ENCODE assay signal across 9 cellular contexts in the genomic region with DNA sequence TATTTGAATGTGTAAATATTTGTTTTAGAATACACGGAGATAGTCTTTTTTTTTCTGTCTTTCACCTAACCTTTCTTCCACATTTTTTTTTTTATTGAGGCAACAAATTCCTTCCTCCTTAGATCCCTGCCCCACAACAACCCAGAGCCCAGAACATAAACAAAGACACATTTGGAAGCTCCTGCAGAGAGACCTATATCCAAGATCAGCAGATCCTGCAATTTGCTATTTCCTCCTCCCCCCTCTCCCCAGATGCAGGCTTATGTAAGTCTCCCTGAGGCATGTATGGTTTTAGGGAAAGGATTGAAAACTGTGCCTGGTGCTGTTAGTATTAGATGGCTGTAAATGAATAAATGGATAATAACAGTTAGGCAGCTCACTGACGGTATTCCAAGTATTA.
DNase-seq lines count a peak whose midpoint lies in the region; TF ChIP-seq lines count a peak whose summit lies in the region.
"Had no signal": no experiment of that assay in that cellular context is flagged by ENCODE, and none has a peak within 500 bp of the region (broad histone marks: within the 10 kb centered on the region; RNA-seq: fewer than 3 reads in every experiment).

No MANE protein-coding gene starts in this region.

- no peak overlapping the region for H2BK120ac ChIP-seq in trophoblast cell (ENCODE audit: insufficient read depth, low read length, poor library complexity)

- no peak overlapping the region for H3K4me2 ChIP-seq in trophoblast cell (ENCODE audit: low read length)

- H3K18ac ChIP-seq in trophoblast cell (ENCODE audit: low read length): no peak overlapping the region

- no peaks in the 10 kb centered on the region for H3K27me3 ChIP-seq in esophagus squamous epithelium
- H3K27me3 ChIP-seq in trophoblast cell (ENCODE audit: insufficient read depth, low read length): no peaks in the 10 kb centered on the region
- H3K27me3 ChIP-seq: adrenal gland had no signal

- H2BK5ac ChIP-seq in trophoblast cell (ENCODE audit: low read depth, low read length, poor library complexity): no peak overlapping the region

- H2BK12ac ChIP-seq in trophoblast cell (ENCODE audit: low read length): no peak overlapping the region

- H3K27ac ChIP-seq in esophagus squamous epithelium (peak overlapping the region in 3 of 4 donors; percentile 51 to 81 (median 74)), trophoblast cell (ENCODE audit: low read depth, low read length) (peak overlapping the region; percentile 76)

- no peak overlapping the region for H2AK5ac ChIP-seq in trophoblast cell (ENCODE audit: low read length)

- H3K9me3 ChIP-seq in esophagus squamous epithelium (no peaks in the 10 kb centered on the region), trophoblast cell (ENCODE audit: insufficient read depth, low read depth, low read length) (no peaks in the 10 kb centered on the region)
- H3K9me3 ChIP-seq: adrenal gland had no signal

- no peak overlapping the region for H4K8ac ChIP-seq in trophoblast cell (ENCODE audit: low read depth, low read length)

- H3K79me1 ChIP-seq in trophoblast cell (ENCODE audit: low read length): peaks cover 17% of the 10 kb centered on the region

- TF ChIP-seq POLR2A in esophagus squamous epithelium (IDR thresholded peaks at IDR 0.05): no peak

- H3K23ac ChIP-seq in trophoblast cell (ENCODE audit: low read length): no peak overlapping the region

- intact Hi-C loops in esophagus squamous epithelium (cut with DNase I): no loop called here

- DNase-seq in ELF-1 (ENCODE audit: low read depth, low spot score) (peak; percentile 80), NCI-H82 (lab: John Stamatoyannopoulos, UW) (peak; percentile 57), esophagus squamous epithelium (lab: John Stamatoyannopoulos, UW) (no peak), trophoblast cell (peak in 1 of 2 donors; percentile 15), HK-2 (ENCODE audit: unreplicated experiment) (no peak), NCI-H1694 (lab: John Stamatoyannopoulos, UW) (no peak), activated gamma-delta T cell treated with Interleukin-2 at 50 U/mL for 16 hours (no peak)
- DNase-seq in effector CD8-positive, alpha-beta T cell (lab: John Stamatoyannopoulos, UW): no peak
- DNase-seq: adrenal gland had no signal

- H3K14ac ChIP-seq in trophoblast cell (ENCODE audit: low read length): no peak overlapping the region

- no peaks in the 10 kb centered on the region for H3K36me3 ChIP-seq in esophagus squamous epithelium
- H3K36me3 ChIP-seq in trophoblast cell (ENCODE audit: control insufficient read depth in 1 of 2, insufficient read depth in 2 of 2, low read length in 2 of 2): no peaks in the 10 kb centered on the region
- H3K36me3 ChIP-seq: adrenal gland had no signal

- 18 to 20% methylated on average over 2 of the region's 2 CpGs for WGBS in esophagus squamous epithelium, 2 donors
- WGBS in trophoblast cell (ENCODE audit: extremely low coverage, insufficient coverage, insufficient read length): no CpG with 5 or more reads among the region's 2 CpGs

- TF ChIP-seq CTCF in esophagus squamous epithelium (IDR thresholded peaks at IDR 0.05): no peak

- H4K12ac ChIP-seq in trophoblast cell (ENCODE audit: low read depth, low read length): no peak overlapping the region

- H3K4me1 ChIP-seq in esophagus squamous epithelium (peaks cover 4 to 25% (median 15%) of the 10 kb centered on the region in 3 donors), trophoblast cell (ENCODE audit: control insufficient read depth in 1 of 2, insufficient read depth in 2 of 2, low read length in 2 of 2) (peaks cover 8 to 18% of the 10 kb centered on the region in 2 experiments)

- H4K91ac ChIP-seq in trophoblast cell (ENCODE audit: low read depth, low read length): no peak overlapping the region

- no peak overlapping the region for H3K9ac ChIP-seq in trophoblast cell (ENCODE audit: low read length)

- H3K4ac ChIP-seq in trophoblast cell (ENCODE audit: low read depth, low read length): no peak overlapping the region

- peaks cover 5% of the 10 kb centered on the region for H3K79me2 ChIP-seq in trophoblast cell (ENCODE audit: control insufficient read depth, insufficient read depth, low read length, poor library complexity)

- no peak overlapping the region for H2AFZ ChIP-seq in trophoblast cell (ENCODE audit: insufficient read depth, low read length, poor library complexity)

- H3K4me3 ChIP-seq in esophagus squamous epithelium: no peak overlapping the region
- no peak overlapping the region for H3K4me3 ChIP-seq in trophoblast cell (ENCODE audit: low read depth, low read length)
- H3K4me3 ChIP-seq: adrenal gland had no signal

Comparison
In these comparisons a context has a peak if more than half of its experiments do, and no peak if none do; other contexts are left out.
1. DNase-seq: peak in ELF-1 (single experiment) and NCI-H82 (single experiment); none in esophagus squamous epithelium (single experiment), HK-2 (single experiment), NCI-H1694 (single experiment), activated gamma-delta T cell treated with Interleukin-2 at 50 U/mL for 16 hours (single experiment) and effector CD8-positive, alpha-beta T cell (single experiment).